Comparison of ENCODE assay signal across 1 cellular context in the genomic region with DNA sequence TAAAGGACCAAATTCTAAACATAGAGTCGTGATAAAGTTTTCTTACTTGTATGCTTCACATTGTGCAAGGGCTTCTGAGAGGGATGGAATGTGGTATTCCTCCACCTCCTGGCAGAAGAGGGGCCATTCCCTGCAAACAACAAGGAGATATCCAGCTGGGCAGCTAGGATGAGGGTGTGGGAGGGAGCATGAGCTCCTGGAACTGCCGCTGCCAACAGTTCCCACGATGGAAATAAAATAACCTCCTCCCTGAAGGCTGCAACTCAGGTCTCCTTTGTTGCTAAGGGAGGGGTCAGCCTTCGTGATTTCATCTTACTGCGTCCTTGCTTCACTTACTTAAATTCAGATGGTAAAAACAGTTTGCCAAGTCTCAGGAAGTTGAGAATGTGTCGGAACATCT.
TF ChIP-seq lines count a peak whose summit lies in the region.

No MANE protein-coding gene starts in this region.

TF ChIP-seq in IMR-90, 13 proteins besides CTCF, POLR2A, EP300 and RAD21:
- TF ChIP-seq MAZ (IDR thresholded peaks at IDR 0.05; ENCODE audit: borderline replicate concordance, low read depth, low read length) (no peak), NFE2L2 (IDR thresholded peaks at IDR 0.05; ENCODE audit: low read depth, low read length) (no peak), USF2 (IDR thresholded peaks at IDR 0.05; ENCODE audit: low read depth, low read length) (no peak), MXI1 (IDR thresholded peaks at IDR 0.05; ENCODE audit: borderline replicate concordance, low read depth, low read length) (no peak), CEBPB (IDR thresholded peaks at IDR 0.05; ENCODE audit: low read depth, low read length) (peak; percentile 80), SMC3 (IDR thresholded peaks at IDR 0.05; ENCODE audit: low read depth, low read length) (peak; percentile 27; the same call in 1 of the 2 replicates)
- TF ChIP-seq, protein P1, sequence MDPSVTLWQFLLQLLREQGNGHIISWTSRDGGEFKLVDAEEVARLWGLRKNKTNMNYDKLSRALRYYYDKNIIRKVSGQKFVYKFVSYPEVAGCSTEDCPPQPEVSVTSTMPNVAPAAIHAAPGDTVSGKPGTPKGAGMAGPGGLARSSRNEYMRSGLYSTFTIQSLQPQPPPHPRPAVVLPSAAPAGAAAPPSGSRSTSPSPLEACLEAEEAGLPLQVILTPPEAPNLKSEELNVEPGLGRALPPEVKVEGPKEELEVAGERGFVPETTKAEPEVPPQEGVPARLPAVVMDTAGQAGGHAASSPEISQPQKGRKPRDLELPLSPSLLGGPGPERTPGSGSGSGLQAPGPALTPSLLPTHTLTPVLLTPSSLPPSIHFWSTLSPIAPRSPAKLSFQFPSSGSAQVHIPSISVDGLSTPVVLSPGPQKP (IDR thresholded peaks at IDR 0.05; ENCODE audit: borderline replicate concordance, low read depth, low read length) = no peak
TF ChIP-seq in IMR-90: peak in this region for 2.
